1 cellular context compared by ENCODE assay signal in genomic region chr6:45714795-45715507, GRCh38.
TF ChIP-seq lines count a peak whose summit lies in the region.

No MANE protein-coding gene starts in this region.

TF ChIP-seq in HCT116, 20 proteins besides CTCF, POLR2A, EP300 and RAD21 (continued from another document):
- TF ChIP-seq, protein P1, sequence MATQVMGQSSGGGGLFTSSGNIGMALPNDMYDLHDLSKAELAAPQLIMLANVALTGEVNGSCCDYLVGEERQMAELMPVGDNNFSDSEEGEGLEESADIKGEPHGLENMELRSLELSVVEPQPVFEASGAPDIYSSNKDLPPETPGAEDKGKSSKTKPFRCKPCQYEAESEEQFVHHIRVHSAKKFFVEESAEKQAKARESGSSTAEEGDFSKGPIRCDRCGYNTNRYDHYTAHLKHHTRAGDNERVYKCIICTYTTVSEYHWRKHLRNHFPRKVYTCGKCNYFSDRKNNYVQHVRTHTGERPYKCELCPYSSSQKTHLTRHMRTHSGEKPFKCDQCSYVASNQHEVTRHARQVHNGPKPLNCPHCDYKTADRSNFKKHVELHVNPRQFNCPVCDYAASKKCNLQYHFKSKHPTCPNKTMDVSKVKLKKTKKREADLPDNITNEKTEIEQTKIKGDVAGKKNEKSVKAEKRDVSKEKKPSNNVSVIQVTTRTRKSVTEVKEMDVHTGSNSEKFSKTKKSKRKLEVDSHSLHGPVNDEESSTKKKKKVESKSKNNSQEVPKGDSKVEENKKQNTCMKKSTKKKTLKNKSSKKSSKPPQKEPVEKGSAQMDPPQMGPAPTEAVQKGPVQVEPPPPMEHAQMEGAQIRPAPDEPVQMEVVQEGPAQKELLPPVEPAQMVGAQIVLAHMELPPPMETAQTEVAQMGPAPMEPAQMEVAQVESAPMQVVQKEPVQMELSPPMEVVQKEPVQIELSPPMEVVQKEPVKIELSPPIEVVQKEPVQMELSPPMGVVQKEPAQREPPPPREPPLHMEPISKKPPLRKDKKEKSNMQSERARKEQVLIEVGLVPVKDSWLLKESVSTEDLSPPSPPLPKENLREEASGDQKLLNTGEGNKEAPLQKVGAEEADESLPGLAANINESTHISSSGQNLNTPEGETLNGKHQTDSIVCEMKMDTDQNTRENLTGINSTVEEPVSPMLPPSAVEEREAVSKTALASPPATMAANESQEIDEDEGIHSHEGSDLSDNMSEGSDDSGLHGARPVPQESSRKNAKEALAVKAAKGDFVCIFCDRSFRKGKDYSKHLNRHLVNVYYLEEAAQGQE (IDR thresholded peaks at IDR 0.05; ENCODE audit: low read depth) = no peak
